8 cellular contexts compared by ENCODE assay signal in the genomic region with DNA sequence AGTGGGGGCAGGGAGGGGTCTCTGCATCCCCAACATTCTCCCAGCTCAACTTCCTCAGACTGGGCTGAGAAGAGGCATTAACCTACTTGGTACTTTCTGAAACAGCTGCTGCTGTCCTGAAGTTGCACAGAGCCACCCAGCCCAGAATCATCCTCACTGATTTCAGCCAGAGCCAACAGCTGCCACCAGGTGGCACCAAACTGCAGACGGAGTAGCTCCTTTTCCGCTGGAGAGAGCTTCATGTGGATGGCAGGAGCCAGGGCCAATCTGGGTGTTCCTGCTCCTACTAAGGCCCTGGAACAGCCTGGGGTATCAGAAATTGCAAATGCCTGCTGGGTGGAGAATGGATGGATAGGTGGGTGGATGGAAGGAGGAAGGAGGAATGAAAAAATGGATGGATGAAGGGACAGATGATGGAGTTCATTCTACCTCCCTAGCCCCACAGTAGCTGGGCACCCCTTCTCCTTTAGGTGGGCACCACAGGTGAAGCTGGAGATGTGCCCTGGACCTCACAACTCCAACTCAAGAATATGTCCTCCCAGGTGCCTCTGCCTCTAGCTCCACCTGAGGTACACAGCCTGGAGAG. TPM values are rescaled to one million over a fixed set of nuclear protein-coding genes. Genes with fewer than 3 reads are reported as not detected.
DNase-seq lines count a peak whose midpoint lies in the region; ATAC-seq and TF ChIP-seq lines count a peak whose summit lies in the region.

No MANE protein-coding gene starts in this region.

- peak; percentile 94 for TF ChIP-seq CTCF in cardiac fibroblast (IDR thresholded peaks at IDR 0.05; ENCODE audit: low read depth, low read length)

- peak overlapping the region in 1 of 8 donors; percentile 93 for H3K27ac Mint-ChIP-seq in CD8-positive, alpha-beta memory T cell

- CTCF ChIA-PET in CD8-positive, alpha-beta memory T cell (lab: Charles Lee) = interaction anchor here (0.6 to 5.3 kb wide), 18 partner anchors 9 to 753 kb away, joined by 3 to 79 read pairs (median 3); a partner anchor contains a TSS

- no peak overlapping the region for H3K27ac ChIP-seq in CD8-positive, alpha-beta memory T cell (ENCODE audit: low read depth, low read length)

- no peaks in the 10 kb centered on the region for H3K4me1 ChIP-seq in CD8-positive, alpha-beta memory T cell (ENCODE audit: insufficient read depth, low read length)

- peaks cover 25 to 60% of the 10 kb centered on the region in 2 donors for H3K27me3 Mint-ChIP-seq in CD8-positive, alpha-beta memory T cell

- no peaks in the 10 kb centered on the region for H3K36me3 ChIP-seq in CD8-positive, alpha-beta memory T cell (ENCODE audit: insufficient read depth, low read length)

- peaks cover 19% of the 10 kb centered on the region for H3K27me3 ChIP-seq in CD8-positive, alpha-beta memory T cell (ENCODE audit: insufficient read depth, low read length, poor library complexity, severe bottlenecking)

- peak; percentile 67 for ATAC-seq in GM21723 (IDR thresholded peaks at IDR 0.05; ENCODE audit: unreplicated experiment)
- peak; percentile 91 for ATAC-seq in left colon
- ATAC-seq in HG03571 (IDR thresholded peaks at IDR 0.05; ENCODE audit: unreplicated experiment) = no peak

- no peaks in the 10 kb centered on the region for H3K9me3 Mint-ChIP-seq in CD8-positive, alpha-beta memory T cell

- no peak overlapping the region for H3K4me3 Mint-ChIP-seq in CD8-positive, alpha-beta memory T cell

- intact Hi-C loops in left colon (cut with DNase I, micrococcal nuclease) = loop anchor here in 1 of 2 donors (10.0 kb wide), 1 partner anchor 107 kb away; no protein-coding TSS in a partner anchor

- no peak overlapping the region for H3K4me3 ChIP-seq in CD8-positive, alpha-beta memory T cell (ENCODE audit: low read length)
- no peak overlapping the region for H3K4me3 ChIP-seq in cardiac fibroblast (replicated peaks in 1 of 2; ENCODE audit: low read depth in 2 of 2, low read length in 2 of 2)

- peak; percentile 41 to 77 (median 61) for DNase-seq in CD8-positive, alpha-beta memory T cell
- peak; percentile 45 for DNase-seq in NCI-H2107 (lab: John Stamatoyannopoulos, UW)
- peak; percentile 20 to 56 (median 32) for DNase-seq in activated CD4-positive, CD25-positive, alpha-beta regulatory T cell (lab: John Stamatoyannopoulos, UW)
- DNase-seq in cardiac fibroblast (ENCODE audit: low read depth in 2 of 2) = peak; percentile 81 to 86
- peak; percentile 53 to 87 for DNase-seq in left colon
- peak; percentile 67 to 71 for DNase-seq in stimulated activated CD4-positive, alpha-beta T cell treated with anti-CD3 and anti-CD28 coated beads, Interleukin-2, amount 100 ng/mL, for 48 hours

- H3K36me3 Mint-ChIP-seq in CD8-positive, alpha-beta memory T cell = no peaks in the 10 kb centered on the region

- H3K9me3 ChIP-seq in CD8-positive, alpha-beta memory T cell (ENCODE audit: low read length) = no peaks in the 10 kb centered on the region

- H3K4me1 Mint-ChIP-seq in CD8-positive, alpha-beta memory T cell = no peaks in the 10 kb centered on the region

- POLR2A ChIA-PET in CD8-positive, alpha-beta memory T cell (lab: Charles Lee) = no interaction called here

RNA-seq across cellular contexts. Expression of a gene that starts 11.8 kb away (rescaled TPM):
- total RNA-seq in CD8-positive, alpha-beta memory T cell = not detected
- polyA plus RNA-seq in CD8-positive, alpha-beta memory T cell = not detected
- under 1 TPM in 1 of 2 donors, not detected in 1; 0.11 TPM for total RNA-seq in left colon

Comparison
In these comparisons a context has a peak if more than half of its experiments do, and no peak if none do; other contexts are left out.
1. DNase-seq: peak in every context shown above with its lines; median percentile 84 in cardiac fibroblast; 70 in left colon; 69 in stimulated activated CD4-positive, alpha-beta T cell treated with anti-CD3 and anti-CD28 coated beads, Interleukin-2, amount 100 ng/mL, for 48 hours; 61 in CD8-positive, alpha-beta memory T cell; 45 in NCI-H2107; 32 in activated CD4-positive, CD25-positive, alpha-beta regulatory T cell.